14 cellular contexts compared by ENCODE assay signal in the genomic region with DNA sequence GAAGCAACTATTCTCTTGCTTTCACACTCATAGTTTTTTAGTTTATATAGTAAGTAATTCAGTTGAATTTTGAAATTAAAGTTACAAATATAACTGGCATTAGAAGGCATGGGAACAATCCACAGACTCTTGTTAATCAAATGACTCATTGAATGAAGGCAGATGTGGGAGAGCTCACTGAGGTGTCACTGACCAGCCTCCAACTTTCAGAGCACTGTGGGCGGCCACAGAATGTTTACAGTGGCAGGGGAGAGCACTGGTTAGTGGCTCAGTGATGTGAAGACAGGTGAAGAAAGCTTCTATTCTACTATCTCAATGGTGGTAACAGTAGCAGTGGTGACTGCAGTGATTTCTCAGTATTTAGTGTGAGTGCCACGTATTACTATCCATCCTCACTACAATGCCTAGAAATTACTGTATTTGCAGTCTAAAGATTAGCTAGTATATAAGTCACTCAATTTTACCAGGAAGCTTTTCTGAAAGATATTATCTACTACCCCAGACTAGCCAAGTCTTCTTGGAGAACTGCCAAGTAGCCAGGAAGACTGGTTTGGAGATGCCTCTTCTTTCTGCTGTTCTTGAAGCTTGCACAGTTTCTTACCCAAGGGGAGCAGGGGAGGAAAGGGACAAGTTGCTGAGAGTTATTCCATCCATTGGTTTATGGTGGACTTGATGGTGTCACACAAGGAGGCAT.
A peak's percentile ranks its signal among the peaks of the same experiment; 100 is the strongest.
DNase-seq lines count a peak whose midpoint lies in the region; ATAC-seq and TF ChIP-seq lines count a peak whose summit lies in the region.
"Had no signal": no experiment of that assay in that cellular context is flagged by ENCODE, and none has a peak within 500 bp of the region (broad histone marks: within the 10 kb centered on the region; RNA-seq: fewer than 3 reads in every experiment).

No MANE protein-coding gene starts in this region.

- ATAC-seq in GM21381 (IDR thresholded peaks at IDR 0.05; ENCODE audit: unreplicated experiment), result no peak
- ATAC-seq: psoas muscle; stimulated activated memory B cell treated with anti-CD40 and anti-IgM and Interleukin-4, amounts not matched to agents 10 μg/mL and 1 μg/mL and 100 μg/mL, for 72 hours had no signal

- H3K27ac Mint-ChIP-seq in Caco-2 (ENCODE audit: unreplicated experiment), result no peak overlapping the region
- H3K27ac Mint-ChIP-seq: stimulated activated memory B cell treated with anti-CD40 and anti-IgM and Interleukin-4, amounts not matched to agents 10 μg/mL and 1 μg/mL and 100 μg/mL, for 72 hours had no signal

- H3K9me3 Mint-ChIP-seq in Caco-2 (ENCODE audit: unreplicated experiment), result no peaks in the 10 kb centered on the region
- H3K9me3 Mint-ChIP-seq: central memory CD8-positive, alpha-beta T cell had no signal

- H3F3A ChIP-seq in GM23248 (ENCODE audit: insufficient read depth), result peaks cover 32% of the 10 kb centered on the region

- no peak overlapping the region for H2AFZ ChIP-seq in GM23248
- no peak overlapping the region for H2AFZ ChIP-seq in hepatocyte

- no TSS peak for BruUV-seq in Caco-2 (replicated peaks; lab: Mats Ljungman, UMichigan)

- H3K4me3 Mint-ChIP-seq in Caco-2 (ENCODE audit: unreplicated experiment), result no peak overlapping the region
- H3K4me3 Mint-ChIP-seq: central memory CD8-positive, alpha-beta T cell; stimulated activated memory B cell treated with anti-CD40 and anti-IgM and Interleukin-4, amounts not matched to agents 10 μg/mL and 1 μg/mL and 100 μg/mL, for 72 hours had no signal

- no peaks in the 10 kb centered on the region for H3K9me2 ChIP-seq in GM23248 (ENCODE audit: insufficient read depth)
- no peaks in the 10 kb centered on the region for H3K9me2 ChIP-seq in hepatocyte (replicated peaks; ENCODE audit: insufficient read depth)

- H3K9ac ChIP-seq in GM23248, result peak overlapping the region; percentile 58
- H3K9ac ChIP-seq: BLaER1 treated with 17β-estradiol and CSF1 and Interleukin-3, amounts not matched to agents 10 nM and 100 nM had no signal

- CTCF ChIA-PET in Caco-2 (lab: Charles Lee), result no interaction called here

- H3K27ac ChIP-seq in GM23248 (peak overlapping the region; percentile 82), VCaP (peak overlapping the region; percentile 30), hepatocyte (no peak overlapping the region)
- H3K27ac ChIP-seq: BLaER1 treated with 17β-estradiol and CSF1 and Interleukin-3, amounts not matched to agents 10 nM and 100 nM; psoas muscle had no signal

- no peaks in the 10 kb centered on the region for H3K27me3 ChIP-seq in GM23248 (replicated peaks; ENCODE audit: insufficient read depth)
- no peaks in the 10 kb centered on the region for H3K27me3 ChIP-seq in hepatocyte
- no peaks in the 10 kb centered on the region for H3K27me3 ChIP-seq in BE2C
- H3K27me3 ChIP-seq in Caco-2 (replicated peaks; ENCODE audit: control insufficient read depth, insufficient read depth, low read length), result peaks cover 1% of the 10 kb centered on the region
- H3K27me3 ChIP-seq: BLaER1 treated with 17β-estradiol and CSF1 and Interleukin-3, amounts not matched to agents 10 nM and 100 nM had no signal

- H3K27me3 Mint-ChIP-seq in Caco-2 (ENCODE audit: insufficient read depth, unreplicated experiment), result peaks cover 14% of the 10 kb centered on the region

- no peaks in the 10 kb centered on the region for H3K36me3 Mint-ChIP-seq in Caco-2 (ENCODE audit: insufficient read depth, unreplicated experiment)
- H3K36me3 Mint-ChIP-seq: stimulated activated memory B cell treated with anti-CD40 and anti-IgM and Interleukin-4, amounts not matched to agents 10 μg/mL and 1 μg/mL and 100 μg/mL, for 72 hours had no signal

- no peak overlapping the region for H3K4me3 ChIP-seq in GM23248
- H3K4me3 ChIP-seq in hepatocyte, result no peak overlapping the region
- H3K4me3 ChIP-seq in BE2C (ENCODE audit: low read depth, low read length), result no peak overlapping the region
- no peak overlapping the region for H3K4me3 ChIP-seq in Caco-2 (ENCODE audit: low read depth, low read length)
- H3K4me3 ChIP-seq: BLaER1 treated with 17β-estradiol and CSF1 and Interleukin-3, amounts not matched to agents 10 nM and 100 nM; psoas muscle had no signal

- TF ChIP-seq CTCF in VCaP (conservative IDR thresholded peaks at IDR 0.05) (no peak), hepatocyte (IDR thresholded peaks at IDR 0.05; ENCODE audit: poor library complexity) (no peak), BE2C (IDR thresholded peaks at IDR 0.05; ENCODE audit: low read depth, low read length) (no peak), Caco-2 (IDR thresholded peaks at IDR 0.05; ENCODE audit: insufficient read depth in 1 of 2, low read depth in 1 of 2, low read length in 1 of 2, severe bottlenecking in 1 of 2, unreplicated experiment in 1 of 2) (no peak)

- H3K36me3 ChIP-seq in GM23248 (ENCODE audit: low read depth) (no peaks in the 10 kb centered on the region), hepatocyte (replicated peaks; ENCODE audit: insufficient read depth, low read depth) (no peaks in the 10 kb centered on the region), BE2C (no peaks in the 10 kb centered on the region), Caco-2 (ENCODE audit: control insufficient read depth, insufficient read depth, low read length) (no peaks in the 10 kb centered on the region)
- H3K36me3 ChIP-seq: BLaER1 treated with 17β-estradiol and CSF1 and Interleukin-3, amounts not matched to agents 10 nM and 100 nM had no signal

- 0 to 2% methylated on average over 2 of the region's 2 CpGs for WGBS in GM23248 (ENCODE audit: low coverage in 1 of 2, low lambda C conversion rate in 2 of 2, missing lambda C conversion rate in 2 of 2), 2 experiments
- WGBS in hepatocyte (ENCODE audit: low lambda C conversion rate, missing lambda C conversion rate), result 75% methylated on average over 2 of the region's 2 CpGs

- POLR2A ChIA-PET in Caco-2 (lab: Charles Lee), result no interaction called here

- no peaks in the 10 kb centered on the region for H3K4me1 Mint-ChIP-seq in Caco-2 (ENCODE audit: low read depth, unreplicated experiment)

- peaks cover 37% of the 10 kb centered on the region for H3K4me1 ChIP-seq in GM23248 (ENCODE audit: insufficient read depth)
- H3K4me1 ChIP-seq in hepatocyte (ENCODE audit: insufficient read depth), result no peaks in the 10 kb centered on the region
- peaks cover 33% of the 10 kb centered on the region for H3K4me1 ChIP-seq in BE2C
- no peaks in the 10 kb centered on the region for H3K4me1 ChIP-seq in Caco-2

- H3K9me3 ChIP-seq in GM23248 (ENCODE audit: low read depth) (no peaks in the 10 kb centered on the region), hepatocyte (ENCODE audit: low read depth) (no peaks in the 10 kb centered on the region), BE2C (no peaks in the 10 kb centered on the region), Caco-2 (no peaks in the 10 kb centered on the region; the same call in 1 of the 2 replicates)
- H3K9me3 ChIP-seq: BLaER1 treated with 17β-estradiol and CSF1 and Interleukin-3, amounts not matched to agents 10 nM and 100 nM; psoas muscle had no signal

- no peaks in the 10 kb centered on the region for H3K79me2 ChIP-seq in GM23248 (ENCODE audit: insufficient read depth)
- no peaks in the 10 kb centered on the region for H3K79me2 ChIP-seq in hepatocyte

- no peaks in the 10 kb centered on the region for H4K20me1 ChIP-seq in GM23248 (ENCODE audit: insufficient read depth)
- H4K20me1 ChIP-seq in hepatocyte (ENCODE audit: insufficient read depth, poor library complexity, severe bottlenecking), result no peaks in the 10 kb centered on the region
- H4K20me1 ChIP-seq: BLaER1 treated with 17β-estradiol and CSF1 and Interleukin-3, amounts not matched to agents 10 nM and 100 nM had no signal

- peak; percentile 75 for DNase-seq in AG08395 (ENCODE audit: low spot score)
- peak; percentile 94 for DNase-seq in GM23248
- DNase-seq in iris pigment epithelial cell (ENCODE audit: low read depth), result peak; percentile 18
- DNase-seq in hepatocyte (ENCODE audit: low spot score), result no peak
- no peak for DNase-seq in BE2C
- no peak for DNase-seq in Caco-2
- DNase-seq: activated CD4-positive, alpha-beta T cell treated with anti-CD3 and anti-CD28 coated beads, Interleukin-2, amount 50 U/mL, for 4 hours; NCI-H2029 treated with DMSO at 0.1 percent for 48 hours; psoas muscle had no signal

- intact Hi-C loops in Caco-2 (cut with micrococcal nuclease; ENCODE audit: unreplicated experiment), result no loop called here

- in situ Hi-C loops in GM23248 (cut with MboI), result no loop called here

- peak overlapping the region; percentile 31 for H3K4me2 ChIP-seq in GM23248 (ENCODE audit: unreplicated experiment)
- H3K4me2 ChIP-seq in hepatocyte, result no peak overlapping the region

Comparison
In these comparisons a context has a peak if more than half of its experiments do, and no peak if none do; other contexts are left out.
1. DNase-seq: peak in AG08395 (single experiment), GM23248 (single experiment) and iris pigment epithelial cell (single experiment); none in hepatocyte (single experiment), BE2C (single experiment) and Caco-2 (0 of 2).